Comparison of ENCODE assay signal across 18 cellular contexts in genomic region chrX:147910607-147911006, GRCh38. TPM values are rescaled to one million over a fixed set of nuclear protein-coding genes. Genes with fewer than 3 reads are reported as not detected.
DNase-seq lines count a peak whose midpoint lies in the region; ATAC-seq and TF ChIP-seq lines count a peak whose summit lies in the region.
"Had no signal": no experiment of that assay in that cellular context is flagged by ENCODE, and none has a peak within 500 bp of the region (broad histone marks: within the 10 kb centered on the region; RNA-seq: fewer than 3 reads in every experiment).

No MANE protein-coding gene starts in this region.

- no peaks in the 10 kb centered on the region for H3K9me3 ChIP-seq in SU-DHL-6 (ENCODE audit: insufficient read depth, low read length)
- H3K9me3 ChIP-seq: gastrocnemius medialis, testis had no signal

- no peaks in the 10 kb centered on the region for H3K36me3 ChIP-seq in SU-DHL-6 (ENCODE audit: low read length)
- H3K36me3 ChIP-seq: cardiac muscle cell, gastrocnemius medialis had no signal

- no peaks in the 10 kb centered on the region for H3K27me3 Mint-ChIP-seq in activated naive CD8-positive, alpha-beta T cell
- H3K27me3 Mint-ChIP-seq in activated naive CD8-positive, alpha-beta T cell treated with anti-CD3 and anti-CD28 coated beads, Interleukin-2, amount 50 U/mL, for 24 hours = no peaks in the 10 kb centered on the region

- peak overlapping the region; percentile 70 for H3K4me2 ChIP-seq in SU-DHL-6 (ENCODE audit: low read depth, low read length, poor library complexity, severe bottlenecking)

- H3F3A ChIP-seq in SU-DHL-6 (ENCODE audit: insufficient read depth) = no peaks in the 10 kb centered on the region

- H3K27ac Mint-ChIP-seq in activated naive CD8-positive, alpha-beta T cell = no peak overlapping the region
- H3K27ac Mint-ChIP-seq in activated naive CD8-positive, alpha-beta T cell treated with anti-CD3 and anti-CD28 coated beads, Interleukin-2, amount 50 U/mL, for 24 hours = no peak overlapping the region
- H3K27ac Mint-ChIP-seq in stimulated activated effector memory CD8-positive, alpha-beta T cell treated with anti-CD3 and anti-CD28 coated beads, Interleukin-12 subunit alpha, Interleukin-12 subunit beta, amount 100 ng/mL, for 72 hours = no peak overlapping the region

- TF ChIP-seq CTCF in SU-DHL-6 (IDR thresholded peaks at IDR 0.05; ENCODE audit: insufficient read depth, low read length, poor library complexity, severe bottlenecking) (no peak), epithelial cell of proximal tubule (conservative IDR thresholded peaks at IDR 0.05; ENCODE audit: low read depth, low read length) (no peak)

- no peaks in the 10 kb centered on the region for H3K9me3 Mint-ChIP-seq in activated naive CD8-positive, alpha-beta T cell (ENCODE audit: low read depth)
- no peaks in the 10 kb centered on the region for H3K9me3 Mint-ChIP-seq in activated naive CD8-positive, alpha-beta T cell treated with anti-CD3 and anti-CD28 coated beads, Interleukin-2, amount 50 U/mL, for 24 hours
- no peaks in the 10 kb centered on the region for H3K9me3 Mint-ChIP-seq in stimulated activated effector memory CD8-positive, alpha-beta T cell treated with anti-CD3 and anti-CD28 coated beads, Interleukin-12 subunit alpha, Interleukin-12 subunit beta, amount 100 ng/mL, for 72 hours
- H3K9me3 Mint-ChIP-seq: T-helper 1 cell treated with Interleukin-12 subunit alpha and Interleukin-12 subunit beta and Interleukin-4 antibody, amounts not matched to agents 30 μg/mL and 1 μg/mL, for 36 hours had no signal

- peak overlapping the region; percentile 58; the same call in 1 of the 2 replicates for H3K9ac ChIP-seq in SU-DHL-6 (ENCODE audit: low read length)

- no peaks in the 10 kb centered on the region for H3K27me3 ChIP-seq in SU-DHL-6 (ENCODE audit: low read length)
- H3K27me3 ChIP-seq: cardiac muscle cell, gastrocnemius medialis, testis had no signal

- H3K4me3 ChIP-seq in SU-DHL-6 (ENCODE audit: insufficient read depth, low read length, poor library complexity, severe bottlenecking) (no peak overlapping the region), epithelial cell of proximal tubule (ENCODE audit: low read depth, low read length) (peak overlapping the region; percentile 76)

- peaks cover 33% of the 10 kb centered on the region for H3K4me1 Mint-ChIP-seq in activated naive CD8-positive, alpha-beta T cell (ENCODE audit: low read depth)
- H3K4me1 Mint-ChIP-seq in activated naive CD8-positive, alpha-beta T cell treated with anti-CD3 and anti-CD28 coated beads, Interleukin-2, amount 50 U/mL, for 24 hours = peaks cover 29% of the 10 kb centered on the region
- H3K4me1 Mint-ChIP-seq in stimulated activated effector memory CD8-positive, alpha-beta T cell treated with anti-CD3 and anti-CD28 coated beads, Interleukin-12 subunit alpha, Interleukin-12 subunit beta, amount 100 ng/mL, for 72 hours = peaks cover 8% of the 10 kb centered on the region

- H3K36me3 Mint-ChIP-seq in activated naive CD8-positive, alpha-beta T cell = no peaks in the 10 kb centered on the region
- H3K36me3 Mint-ChIP-seq in activated naive CD8-positive, alpha-beta T cell treated with anti-CD3 and anti-CD28 coated beads, Interleukin-2, amount 50 U/mL, for 24 hours (ENCODE audit: low read depth) = no peaks in the 10 kb centered on the region
- H3K36me3 Mint-ChIP-seq in stimulated activated effector memory CD8-positive, alpha-beta T cell treated with anti-CD3 and anti-CD28 coated beads, Interleukin-12 subunit alpha, Interleukin-12 subunit beta, amount 100 ng/mL, for 72 hours = peaks cover 13% of the 10 kb centered on the region

- peaks cover 24% of the 10 kb centered on the region for H4K20me1 ChIP-seq in SU-DHL-6 (ENCODE audit: low read depth, low read length)

- H2AFZ ChIP-seq in SU-DHL-6 (ENCODE audit: low read depth, low read length, severe bottlenecking) = no peak overlapping the region

- DNase-seq in activated naive CD8-positive, alpha-beta T cell treated with anti-CD3 and anti-CD28 coated beads, Interleukin-2, amount 50 U/mL, for 24 hours = no peak
- DNase-seq in epithelial cell of proximal tubule (ENCODE audit: low read depth) (no peak), LoVo (ENCODE audit: low spot score) (no peak)
- DNase-seq in stimulated activated effector memory CD8-positive, alpha-beta T cell treated with anti-CD3 and anti-CD28 coated beads, Interleukin-12 subunit alpha, Interleukin-12 subunit beta, amount 100 ng/mL, for 72 hours (ENCODE audit: low spot score in 2 of 2) = no peak
- DNase-seq: activated CD4-positive, alpha-beta T cell treated with anti-CD3 and anti-CD28 coated beads, Interleukin-2, amount 50 U/mL, for 4 hours; activated effector memory CD4-positive, alpha-beta T cell treated with anti-CD3 and anti-CD28 coated beads, Interleukin-2, amount 50 U/mL, for 16 hours; DMS79; gastrocnemius medialis; H7; mesendoderm; NCI-H510A; testis had no signal

- H3K4me3 Mint-ChIP-seq in activated naive CD8-positive, alpha-beta T cell = peak overlapping the region; percentile 47
- no peak overlapping the region for H3K4me3 Mint-ChIP-seq in activated naive CD8-positive, alpha-beta T cell treated with anti-CD3 and anti-CD28 coated beads, Interleukin-2, amount 50 U/mL, for 24 hours
- H3K4me3 Mint-ChIP-seq in stimulated activated effector memory CD8-positive, alpha-beta T cell treated with anti-CD3 and anti-CD28 coated beads, Interleukin-12 subunit alpha, Interleukin-12 subunit beta, amount 100 ng/mL, for 72 hours = peak overlapping the region; percentile 85

- peaks cover 32% of the 10 kb centered on the region for H3K79me2 ChIP-seq in SU-DHL-6 (ENCODE audit: insufficient read depth, low read length)

- no peak for ATAC-seq in activated naive CD8-positive, alpha-beta T cell treated with anti-CD3 and anti-CD28 coated beads, Interleukin-2, amount 50 U/mL, for 24 hours
- ATAC-seq in stimulated activated effector memory CD8-positive, alpha-beta T cell treated with anti-CD3 and anti-CD28 coated beads, Interleukin-12 subunit alpha, Interleukin-12 subunit beta, amount 100 ng/mL, for 72 hours = no peak
- ATAC-seq in HG03025 (IDR thresholded peaks at IDR 0.05; ENCODE audit: low FRiP score, unreplicated experiment) (no peak), GM18520 (IDR thresholded peaks at IDR 0.05; ENCODE audit: unreplicated experiment) (no peak)

- H3K27ac ChIP-seq in SU-DHL-6 (ENCODE audit: low read depth, low read length) = no peak overlapping the region
- H3K27ac ChIP-seq: cardiac muscle cell had no signal

- H3K9me2 ChIP-seq in SU-DHL-6 (replicated peaks; ENCODE audit: insufficient read depth, low read length) = no peaks in the 10 kb centered on the region

RNA-seq across cellular contexts. Expression of gene FMR1, which starts 1.1 kb away (rescaled TPM):
- total RNA-seq in epithelial cell of proximal tubule = 11.9 and 19.2 TPM in 2 replicates
